19 cellular contexts compared by ENCODE assay signal in the genomic region with DNA sequence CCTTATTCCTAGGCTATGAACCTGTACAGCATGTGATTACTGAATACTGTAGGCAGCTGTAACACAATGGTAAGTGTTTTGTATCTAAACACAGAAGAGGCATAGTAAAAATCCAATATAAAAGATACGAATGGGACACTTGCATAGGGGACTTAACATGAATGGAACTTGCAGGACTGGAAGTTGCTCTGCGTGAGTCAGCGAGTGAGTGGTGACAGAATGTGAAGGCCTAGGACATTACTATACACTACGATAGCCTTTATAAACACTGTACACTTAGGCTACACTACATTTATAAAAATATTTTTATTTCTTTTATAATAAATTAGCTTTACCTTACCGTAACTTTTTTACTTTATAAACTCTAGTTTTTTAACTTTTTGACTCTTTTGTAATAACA.
"Had no signal": no experiment of that assay in that cellular context is flagged by ENCODE, and none has a peak within 500 bp of the region (broad histone marks: within the 10 kb centered on the region; RNA-seq: fewer than 3 reads in every experiment).

No MANE protein-coding gene starts in this region.

- H3K4me3 ChIP-seq: left ventricle myocardium inferior, lung, mucosa of descending colon, ovary, right atrium auricular region, right lobe of liver, tibial nerve, upper lobe of left lung, vagina had no signal

- H3K36me3 ChIP-seq: left ventricle myocardium inferior, ovary, right atrium auricular region, right lobe of liver, tibial nerve, upper lobe of left lung, vagina had no signal

- H3K27me3 ChIP-seq: ovary, right atrium auricular region, right lobe of liver, tibial nerve, upper lobe of left lung, vagina had no signal

- H3K4me1 ChIP-seq: left ventricle myocardium inferior, right atrium auricular region, right lobe of liver, tibial nerve, upper lobe of left lung, vagina had no signal

- H3K9me3 ChIP-seq: left ventricle myocardium inferior, mucosa of descending colon, ovary, right atrium auricular region, right lobe of liver, tibial nerve, upper lobe of left lung, vagina had no signal

- DNase-seq: hypothalamus; immature natural killer cell; left ventricle myocardium inferior; midbrain; mucosa of descending colon; naive thymus-derived CD4-positive, alpha-beta T cell; ovary; right lobe of liver; stimulated activated CD4-positive, alpha-beta T cell treated with anti-CD3 and anti-CD28 coated beads, Interleukin-2, amount 100 ng/mL, for 48 hours; stimulated activated CD4-positive, alpha-beta T cell treated with anti-CD3 and anti-CD28 coated beads, Interleukin-4, amount 100 ng/mL, for 4 hours; stimulated activated CD8-positive, alpha-beta memory T cell treated with anti-CD3 and anti-CD28 coated beads, Interleukin-4, amount 100 ng/mL, for 48 hours; stimulated activated naive CD4-positive, alpha-beta T cell treated with Interleukin-2 at 50 U/mL for 16 hours; stimulated activated naive CD8-positive, alpha-beta T cell treated with anti-CD3 and anti-CD28 coated beads, Interleukin-15, amount 100 ng/mL, for 72 hours; substantia nigra; upper lobe of left lung had no signal

- H3K27ac ChIP-seq: left ventricle myocardium inferior, ovary, right atrium auricular region, right lobe of liver, tibial nerve, upper lobe of left lung, vagina had no signal
